Comparison of ENCODE assay signal across 12 cellular contexts in genomic region chrX:71542825-71543224, GRCh38. TPM values are rescaled to one million over a fixed set of nuclear protein-coding genes. Genes with fewer than 3 reads are reported as not detected.
DNase-seq lines count a peak whose midpoint lies in the region; ATAC-seq and TF ChIP-seq lines count a peak whose summit lies in the region.
"Had no signal": no experiment of that assay in that cellular context is flagged by ENCODE, and none has a peak within 500 bp of the region (broad histone marks: within the 10 kb centered on the region; RNA-seq: fewer than 3 reads in every experiment).

No MANE protein-coding gene starts in this region.

- H3K4me2 ChIP-seq in Loucy (ENCODE audit: low read depth, low read length, poor library complexity, severe bottlenecking), result peak overlapping the region; percentile 93

- H3K9me3 Mint-ChIP-seq in natural killer cell treated with Interleukin-12 subunit alpha and Interleukin-12 subunit beta and Interleukin-15 and Interleukin-18, amount 100 ng/mL, for 72 hours, result no peaks in the 10 kb centered on the region

- TF ChIP-seq CTCF in Loucy (conservative IDR thresholded peaks at IDR 0.05; ENCODE audit: low read length), result no peak
- TF ChIP-seq CTCF in ascending aorta (IDR thresholded peaks at IDR 0.05), result no peak

- H3K36me3 ChIP-seq in Loucy (ENCODE audit: insufficient read depth, low read length), result peaks cover 72% of the 10 kb centered on the region; the same call in 1 of the 2 replicates
- peaks cover 13 to 17% of the 10 kb centered on the region in 2 donors for H3K36me3 ChIP-seq in ascending aorta

- DNase-seq in DMS53 (lab: John Stamatoyannopoulos, UW) (peak; percentile 50), DMS53 treated with DMSO at 0.1 percent for 48 hours (lab: John Stamatoyannopoulos, UW; ENCODE audit: unreplicated experiment) (no peak), ascending aorta (ENCODE audit: low spot score in 2 of 2) (no peak), NCI-H510A treated with DMSO at 0.1 percent for 48 hours (lab: John Stamatoyannopoulos, UW) (no peak), NCI-H1105 treated with DMSO at 0.1 percent for 48 hours (lab: John Stamatoyannopoulos, UW) (no peak), T-helper 9 cell (no peak)
- no peak for DNase-seq in natural killer cell treated with Interleukin-12 subunit alpha and Interleukin-12 subunit beta and Interleukin-15 and Interleukin-18, amount 100 ng/mL, for 72 hours (ENCODE audit: low spot score)
- DNase-seq: glutamatergic neuron, pancreas, WERI-Rb-1 had no signal

- peaks cover 40 to 49% of the 10 kb centered on the region in 2 donors for H3K4me1 Mint-ChIP-seq in natural killer cell treated with Interleukin-12 subunit alpha and Interleukin-12 subunit beta and Interleukin-15 and Interleukin-18, amount 100 ng/mL, for 72 hours (ENCODE audit: low read depth in 2 of 2)

- H3K27ac Mint-ChIP-seq in natural killer cell treated with Interleukin-12 subunit alpha and Interleukin-12 subunit beta and Interleukin-15 and Interleukin-18, amount 100 ng/mL, for 72 hours, result peak overlapping the region; percentile 73 to 79

- H3K36me3 Mint-ChIP-seq in natural killer cell treated with Interleukin-12 subunit alpha and Interleukin-12 subunit beta and Interleukin-15 and Interleukin-18, amount 100 ng/mL, for 72 hours, result peaks cover 28% of the 10 kb centered on the region

- H3K79me2 ChIP-seq in Loucy (ENCODE audit: insufficient read depth, low read length), result peaks cover 98% of the 10 kb centered on the region

- peaks cover 95% of the 10 kb centered on the region for H4K20me1 ChIP-seq in Loucy (ENCODE audit: insufficient read depth, low read length, poor library complexity, severe bottlenecking)

- H3K9me3 ChIP-seq in Loucy (ENCODE audit: insufficient read depth, low read depth, low read length) (no peaks in the 10 kb centered on the region), ascending aorta (no peaks in the 10 kb centered on the region)
- H3K9me3 ChIP-seq: pancreas had no signal

- no peaks in the 10 kb centered on the region for H3K9me2 ChIP-seq in Loucy (replicated peaks; ENCODE audit: low read depth, low read length)

- no peaks in the 10 kb centered on the region for H3K27me3 ChIP-seq in Loucy (ENCODE audit: insufficient read depth, low read length, poor library complexity, severe bottlenecking)
- H3K27me3 ChIP-seq in ascending aorta, result no peaks in the 10 kb centered on the region
- H3K27me3 ChIP-seq: pancreas had no signal

- peak overlapping the region; percentile 86 for H3K4me3 Mint-ChIP-seq in natural killer cell treated with Interleukin-12 subunit alpha and Interleukin-12 subunit beta and Interleukin-15 and Interleukin-18, amount 100 ng/mL, for 72 hours

- intact Hi-C loops in ascending aorta (cut with DNase I), result loop anchor here (1.0 kb wide), 1 partner anchor 11 kb away; no protein-coding TSS in a partner anchor

- no peaks in the 10 kb centered on the region for H3K27me3 Mint-ChIP-seq in natural killer cell treated with Interleukin-12 subunit alpha and Interleukin-12 subunit beta and Interleukin-15 and Interleukin-18, amount 100 ng/mL, for 72 hours

- no peak for ATAC-seq in natural killer cell treated with Interleukin-12 subunit alpha and Interleukin-12 subunit beta and Interleukin-15 and Interleukin-18, amount 100 ng/mL, for 72 hours

- peak overlapping the region; percentile 60 to 74 for H3K27ac ChIP-seq in ascending aorta
- H3K27ac ChIP-seq: 22Rv1, WERI-Rb-1 had no signal

- H2AFZ ChIP-seq in Loucy (ENCODE audit: low read length), result no peak overlapping the region

- H3K9ac ChIP-seq in Loucy (ENCODE audit: low read depth, low read length, poor library complexity, severe bottlenecking), result no peak overlapping the region

- H3F3A ChIP-seq in Loucy (ENCODE audit: low read depth), result no peaks in the 10 kb centered on the region

- H3K4me3 ChIP-seq in Loucy (ENCODE audit: low read length, poor library complexity, severe bottlenecking), result peak overlapping the region; percentile 88
- no peak overlapping the region for H3K4me3 ChIP-seq in ascending aorta
- H3K4me3 ChIP-seq: pancreas had no signal

- H3K4me1 ChIP-seq in Loucy (ENCODE audit: insufficient read depth, low read length, poor library complexity, severe bottlenecking) (peaks cover 27% of the 10 kb centered on the region), ascending aorta (peaks cover 0 to 18% of the 10 kb centered on the region in 2 donors)

RNA-seq across cellular contexts. Expression of gene OGT, which starts 9.9 kb away (rescaled TPM):
- 64.2 TPM for total RNA-seq in ascending aorta
- 100 to 1,000 TPM; 309 to 356 TPM for total RNA-seq in natural killer cell treated with Interleukin-12 subunit alpha and Interleukin-12 subunit beta and Interleukin-15 and Interleukin-18, amount 100 ng/mL, for 72 hours

RNA-seq across cellular contexts. Expression of gene GCNA, which starts 35.4 kb away (rescaled TPM):
- total RNA-seq in ascending aorta, result 0.96 TPM
- 1 to 10 TPM; 5.5 to 6.1 TPM for total RNA-seq in natural killer cell treated with Interleukin-12 subunit alpha and Interleukin-12 subunit beta and Interleukin-15 and Interleukin-18, amount 100 ng/mL, for 72 hours
